Comparison of ENCODE assay signal across 11 cellular contexts in the genomic region with DNA sequence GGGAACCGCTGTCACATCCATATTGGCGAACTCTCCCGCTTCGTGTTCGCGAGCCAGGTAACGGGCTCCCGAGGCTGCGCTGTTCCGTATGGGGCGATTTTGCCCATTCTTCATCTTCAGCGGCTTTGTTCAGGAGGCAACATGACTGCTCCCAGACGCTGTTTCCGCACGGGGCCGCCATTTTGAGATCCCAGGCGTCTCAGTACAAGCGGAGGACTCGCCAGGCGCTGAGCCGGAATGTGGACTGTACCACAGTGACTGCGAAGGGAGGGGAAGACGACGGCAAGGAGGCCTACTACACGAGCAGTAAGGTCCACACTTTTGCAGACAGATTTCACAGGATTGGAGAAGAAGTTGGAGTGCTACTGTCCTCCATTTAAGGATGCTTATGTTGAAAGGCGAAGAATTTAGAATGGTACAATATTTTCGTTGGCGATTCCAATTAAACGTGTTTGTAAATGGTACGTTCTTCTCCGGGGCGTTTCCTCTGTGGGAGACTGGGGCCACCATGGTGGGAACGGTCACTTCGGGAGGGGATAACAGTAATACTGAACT. TPM values are rescaled to one million over a fixed set of nuclear protein-coding genes. Genes with fewer than 3 reads are reported as not detected.
DNase-seq lines count a peak whose midpoint lies in the region; ATAC-seq, FAIRE-seq and TF ChIP-seq lines count a peak whose summit lies in the region.
"Had no signal": no experiment of that assay in that cellular context is flagged by ENCODE, and none has a peak within 500 bp of the region (broad histone marks: within the 10 kb centered on the region; RNA-seq: fewer than 3 reads in every experiment).

No MANE protein-coding gene starts in this region.

- H3K27me3 ChIP-seq in skeletal muscle tissue (ENCODE audit: control insufficient read depth in 3 of 3, insufficient read depth in 3 of 3, low read length in 3 of 3): no peaks in the 10 kb centered on the region

- H3K4me1 ChIP-seq in kidney (ENCODE audit: control insufficient read depth in 1 of 2, insufficient read depth in 1 of 2, low read depth in 1 of 2, low read length in 2 of 2): no peaks in the 10 kb centered on the region
- H3K4me1 ChIP-seq in skeletal muscle tissue (ENCODE audit: control insufficient read depth in 3 of 3, insufficient read depth in 3 of 3, low read length in 3 of 3): peaks cover 0 to 5% (median 2%) of the 10 kb centered on the region in 3 donors

- ATAC-seq in HG02571 (IDR thresholded peaks at IDR 0.05; ENCODE audit: unreplicated experiment): no peak
- ATAC-seq: GM12878 had no signal

- intact Hi-C loops in kidney (cut with DNase I): no loop called here

- H3K9me3 ChIP-seq in kidney (ENCODE audit: control insufficient read depth in 1 of 2, low read length in 2 of 2) (peaks cover 25 to 92% of the 10 kb centered on the region in 2 donors), skeletal muscle tissue (ENCODE audit: control insufficient read depth in 3 of 3, low read length in 3 of 3) (peaks cover 7 to 31% (median 9%) of the 10 kb centered on the region in 3 donors)

- DNase-seq in HFF-Myc (ENCODE audit: extremely low read depth, low read depth) (peak; percentile 44), choroid plexus epithelial cell (ENCODE audit: low read depth) (peak; percentile 95), kidney (peak; percentile 93), activated T-cell treated with anti-CD3 and anti-CD28 coated beads for 4 hours (no peak), T-helper 1 cell (no peak)
- DNase-seq in stimulated activated CD4-positive, alpha-beta T cell treated with anti-CD3 and anti-CD28 coated beads, Interleukin-2, amount 100 ng/mL, for 48 hours: no peak
- DNase-seq: cortex of kidney, SHP77 had no signal

- H3K4me3 ChIP-seq in HFF-Myc (replicated peaks; ENCODE audit: low read depth, low read length): peak overlapping the region; percentile 43
- H3K4me3 ChIP-seq in choroid plexus epithelial cell (ENCODE audit: low read depth, low read length): peak overlapping the region; percentile 76
- peak overlapping the region; percentile 76 to 92 for H3K4me3 ChIP-seq in kidney (ENCODE audit: low read length in 2 of 2)
- H3K4me3 ChIP-seq in skeletal muscle tissue (ENCODE audit: low read length in 3 of 3): peak overlapping the region; percentile 78 to 96 (median 88)
- H3K4me3 ChIP-seq: GM12878 had no signal

- H3K27ac ChIP-seq in kidney (ENCODE audit: low read depth in 2 of 2, low read length in 2 of 2) (peak overlapping the region; percentile 84 to 86), skeletal muscle tissue (ENCODE audit: low read depth, low read length) (peak overlapping the region; percentile 67)

- H3K36me3 ChIP-seq in kidney (ENCODE audit: control insufficient read depth in 1 of 2, insufficient read depth in 2 of 2, low read length in 2 of 2) (peaks cover 4 to 9% of the 10 kb centered on the region in 2 donors), skeletal muscle tissue (ENCODE audit: control insufficient read depth in 3 of 3, insufficient read depth in 3 of 3, low read length in 3 of 3) (peaks cover 10 to 18% (median 11%) of the 10 kb centered on the region in 3 donors)

- H3K9ac ChIP-seq in kidney (ENCODE audit: low read length in 2 of 2) (peak overlapping the region; percentile 18 to 76), skeletal muscle tissue (ENCODE audit: low read depth in 1 of 3, low read length in 3 of 3) (peak overlapping the region; percentile 73 to 93 (median 78))

- TF ChIP-seq CTCF in HFF-Myc (IDR thresholded peaks at IDR 0.05; ENCODE audit: low read depth, low read length, missing control alignments) (no peak), choroid plexus epithelial cell (conservative IDR thresholded peaks at IDR 0.05; ENCODE audit: low read depth, low read length) (no peak), kidney (IDR thresholded peaks at IDR 0.05; ENCODE audit: borderline replicate concordance, extremely low read depth, insufficient read depth) (no peak)

- FAIRE-seq in kidney (lab: Jason Lieb, UNC): no peak
- FAIRE-seq: GM12878 had no signal

RNA-seq across cellular contexts. Expression of gene ZNF300, which starts 41.6 kb away (rescaled TPM):
- total RNA-seq in kidney: 6.5 TPM
- 4.0 TPM for polyA plus RNA-seq in kidney (ENCODE audit: insufficient read depth, low read depth, low replicate concordance)
- 5.2 TPM for total RNA-seq in skeletal muscle tissue

Comparison
In these comparisons a context has a peak if more than half of its experiments do, and no peak if none do; other contexts are left out.
1. DNase-seq: peak in HFF-Myc (single experiment), choroid plexus epithelial cell (single experiment) and kidney (single experiment); none in stimulated activated CD4-positive, alpha-beta T cell treated with anti-CD3 and anti-CD28 coated beads, Interleukin-2, amount 100 ng/mL, for 48 hours (0 of 2), activated T-cell treated with anti-CD3 and anti-CD28 coated beads for 4 hours (single experiment) and T-helper 1 cell (0 of 5).
2. Peak in every context shown above with its lines, with median percentiles within 50 percentile points of each other: H3K4me3 ChIP-seq.